Comparison of ENCODE assay signal across 8 cellular contexts in genomic region chr6:77466055-77467028, GRCh38. TPM values are rescaled to one million over a fixed set of nuclear protein-coding genes. Genes with fewer than 3 reads are reported as not detected.
A peak's percentile ranks its signal among the peaks of the same experiment; 100 is the strongest.
DNase-seq lines count a peak whose midpoint lies in the region; ATAC-seq and TF ChIP-seq lines count a peak whose summit lies in the region.

No MANE protein-coding gene starts in this region.

- 3 to 8% methylated on average over 36 of the region's 36 CpGs for WGBS in sigmoid colon, 2 donors

- H3K36me3 ChIP-seq in sigmoid colon: no peaks in the 10 kb centered on the region

- peaks cover 0 to 32% (median 26%) of the 10 kb centered on the region in 4 donors for H3K4me1 ChIP-seq in sigmoid colon

- CTCF ChIA-PET in AG04449 (lab: Yijun Ruan, JAX): interaction anchor here (0.7 to 4.6 kb wide), 18 partner anchors 8 to 1573 kb away, joined by 3 to 45 read pairs (median 6); no protein-coding TSS in a partner anchor

- peak; percentile 87 for ATAC-seq in HG02642 (IDR thresholded peaks at IDR 0.05; ENCODE audit: poor library complexity, unreplicated experiment)

- peaks cover 12 to 44% (median 29%) of the 10 kb centered on the region in 3 donors for H3K27me3 ChIP-seq in sigmoid colon

- in situ Hi-C loops in GM13976 (cut with MboI; ENCODE audit: low sequenced_read_pairs, unreplicated experiment) (loop anchor here (25.0 kb wide), 1 partner anchor 1529 kb away; no protein-coding TSS in a partner anchor), astrocyte of the spinal cord (cut with HindIII; ENCODE audit: low sequenced_read_pairs) (no loop called here)

- no peak for TF ChIP-seq EP300 in sigmoid colon (IDR thresholded peaks at IDR 0.05)

- H3K27ac ChIP-seq in sigmoid colon: peak overlapping the region in 1 of 4 donors; percentile 67

- no peak for DNase-seq in AG04449 (ENCODE audit: low read depth, low spot score)
- DNase-seq in GM13976 (ENCODE audit: low spot score): peak; percentile 48
- DNase-seq in NCI-H2227 (lab: John Stamatoyannopoulos, UW; ENCODE audit: unreplicated experiment): peak; percentile 25
- peak; percentile 79 for DNase-seq in astrocyte of the spinal cord (ENCODE audit: low read depth, low spot score)
- DNase-seq in sigmoid colon: no peak
- DNase-seq in NCI-H2029 treated with DMSO at 0.1 percent for 48 hours (lab: John Stamatoyannopoulos, UW): no peak

- intact Hi-C loops in sigmoid colon (cut with DNase I): no loop called here

- peaks cover 0 to 3% (median 0%) of the 10 kb centered on the region in 4 donors for H3K9me3 ChIP-seq in sigmoid colon

- TF ChIP-seq CTCF in AG04449 (IDR thresholded peaks at IDR 0.05; ENCODE audit: insufficient read depth, low read length, missing control alignments) (peak; percentile 74), GM13976 (IDR thresholded peaks at IDR 0.05; ENCODE audit: borderline replicate concordance, control extremely low read depth, extremely low read depth, insufficient read depth, missing control alignments) (peak; percentile 66), astrocyte of the spinal cord (IDR thresholded peaks at IDR 0.05; ENCODE audit: low read depth, low read length) (peak; percentile 86), sigmoid colon (IDR thresholded peaks at IDR 0.05) (peak in 2 of 4 experiments; percentile 44 to 52)

- H3K4me3 ChIP-seq in AG04449 (ENCODE audit: low read depth, low read length) (peak overlapping the region; percentile 66), astrocyte of the spinal cord (ENCODE audit: low read depth, low read length) (peak overlapping the region; percentile 63), iPS-11a (ENCODE audit: low read depth, low read length) (peak overlapping the region; percentile 83), sigmoid colon (peak overlapping the region; percentile 31 to 56 (median 49))

- POLR2A ChIA-PET in AG04449 (lab: Yijun Ruan, JAX): interaction anchor here (0.6 kb wide), 1 partner anchor 561 kb away, joined by 3 read pairs; no protein-coding TSS in a partner anchor

- no peak for TF ChIP-seq POLR2A in sigmoid colon (IDR thresholded peaks at IDR 0.05)

RNA-seq across cellular contexts. Expression of gene HTR1B, which starts 3.1 kb away (rescaled TPM):
- total RNA-seq in sigmoid colon: under 1 TPM in 1 of 4 donors, not detected in 3; 0.68 TPM
- polyA plus RNA-seq in sigmoid colon: under 1 TPM in 1 of 3 donors, not detected in 2; 0.04 TPM

Comparison
In these comparisons a context has a peak if more than half of its experiments do, and no peak if none do; other contexts are left out.
1. DNase-seq: peak in GM13976 (single experiment), NCI-H2227 (single experiment) and astrocyte of the spinal cord (single experiment); none in AG04449 (single experiment), sigmoid colon (single experiment) and NCI-H2029 treated with DMSO at 0.1 percent for 48 hours (single experiment).
2. Peak in every context shown above with its lines, with median percentiles within 50 percentile points of each other: H3K4me3 ChIP-seq.